Comparison of ENCODE assay signal across 14 cellular contexts in genomic region chr15:77410701-77411613, GRCh38. TPM values are rescaled to one million over a fixed set of nuclear protein-coding genes. Genes with fewer than 3 reads are reported as not detected.
DNase-seq lines count a peak whose midpoint lies in the region; ATAC-seq, FAIRE-seq and TF ChIP-seq lines count a peak whose summit lies in the region.
"Had no signal": no experiment of that assay in that cellular context is flagged by ENCODE, and none has a peak within 500 bp of the region (broad histone marks: within the 10 kb centered on the region; RNA-seq: fewer than 3 reads in every experiment).

No MANE protein-coding gene starts in this region.

- no peak for ATAC-seq in activated naive CD8-positive, alpha-beta T cell treated with anti-CD3 and anti-CD28 coated beads, Interleukin-2, amount 50 U/mL, for 24 hours
- no peak for ATAC-seq in activated T-helper 17 cell treated with anti-CD3 and anti-CD28 coated beads, Interleukin-2, amount 50 U/mL, for 72 hours (replicated peaks)
- ATAC-seq in stimulated activated effector memory CD8-positive, alpha-beta T cell treated with anti-CD3 and anti-CD28 coated beads, Interleukin-12 subunit alpha, Interleukin-12 subunit beta, amount 100 ng/mL, for 72 hours, result no peak
- ATAC-seq: gastroesophageal sphincter had no signal

- TF ChIP-seq POLR2A in GM12892 (IDR thresholded peaks at IDR 0.05; ENCODE audit: low read depth, low read length), result no peak

- H3K9me3 Mint-ChIP-seq in activated naive CD8-positive, alpha-beta T cell (ENCODE audit: low read depth), result no peaks in the 10 kb centered on the region
- H3K9me3 Mint-ChIP-seq in activated naive CD8-positive, alpha-beta T cell treated with anti-CD3 and anti-CD28 coated beads, Interleukin-2, amount 50 U/mL, for 24 hours, result no peaks in the 10 kb centered on the region
- no peaks in the 10 kb centered on the region for H3K9me3 Mint-ChIP-seq in activated T-helper 17 cell treated with anti-CD3 and anti-CD28 coated beads, Interleukin-2, amount 50 U/mL, for 72 hours
- no peaks in the 10 kb centered on the region for H3K9me3 Mint-ChIP-seq in stimulated activated effector memory CD8-positive, alpha-beta T cell treated with anti-CD3 and anti-CD28 coated beads, Interleukin-12 subunit alpha, Interleukin-12 subunit beta, amount 100 ng/mL, for 72 hours

- DNase-seq in activated naive CD8-positive, alpha-beta T cell treated with anti-CD3 and anti-CD28 coated beads, Interleukin-2, amount 50 U/mL, for 24 hours, result no peak
- peak; percentile 16 for DNase-seq in NCI-H1105 (lab: John Stamatoyannopoulos, UW)
- DNase-seq in stimulated activated effector memory CD8-positive, alpha-beta T cell treated with anti-CD3 and anti-CD28 coated beads, Interleukin-12 subunit alpha, Interleukin-12 subunit beta, amount 100 ng/mL, for 72 hours (ENCODE audit: low spot score in 2 of 2), result no peak
- DNase-seq in stimulated activated CD4-positive, alpha-beta T cell treated with anti-CD3 and anti-CD28 coated beads, Interleukin-1b, Interleukin-23, amount 100 ng/mL, for 48 hours, result no peak
- DNase-seq in GM12892 (ENCODE audit: insufficient read length), result no peak
- no peak for DNase-seq in nucleus accumbens (lab: John Stamatoyannopoulos, UW)
- DNase-seq: activated CD4-positive, CD25-positive, alpha-beta regulatory T cell treated with anti-CD3 and anti-CD28 coated beads, Interleukin-2, amount 50 U/mL, for 72 hours; left ventricle myocardium superior; stimulated activated CD4-positive, alpha-beta T cell treated with anti-CD3 and anti-CD28 coated beads, Interleukin-4, amount 100 ng/mL, for 4 hours; stimulated activated CD8-positive, alpha-beta memory T cell treated with anti-CD3 and anti-CD28 coated beads, Interleukin-4, amount 100 ng/mL, for 48 hours had no signal

- H3K27ac Mint-ChIP-seq in activated naive CD8-positive, alpha-beta T cell, result no peak overlapping the region
- H3K27ac Mint-ChIP-seq in activated naive CD8-positive, alpha-beta T cell treated with anti-CD3 and anti-CD28 coated beads, Interleukin-2, amount 50 U/mL, for 24 hours, result no peak overlapping the region
- peak overlapping the region; percentile 87 for H3K27ac Mint-ChIP-seq in activated T-helper 17 cell treated with anti-CD3 and anti-CD28 coated beads, Interleukin-2, amount 50 U/mL, for 72 hours
- no peak overlapping the region for H3K27ac Mint-ChIP-seq in stimulated activated effector memory CD8-positive, alpha-beta T cell treated with anti-CD3 and anti-CD28 coated beads, Interleukin-12 subunit alpha, Interleukin-12 subunit beta, amount 100 ng/mL, for 72 hours

- H3K4me3 Mint-ChIP-seq in activated naive CD8-positive, alpha-beta T cell, result peak overlapping the region; percentile 2
- H3K4me3 Mint-ChIP-seq in activated naive CD8-positive, alpha-beta T cell treated with anti-CD3 and anti-CD28 coated beads, Interleukin-2, amount 50 U/mL, for 24 hours, result no peak overlapping the region
- peak overlapping the region; percentile 67 for H3K4me3 Mint-ChIP-seq in activated T-helper 17 cell treated with anti-CD3 and anti-CD28 coated beads, Interleukin-2, amount 50 U/mL, for 72 hours
- peak overlapping the region; percentile 45 for H3K4me3 Mint-ChIP-seq in stimulated activated effector memory CD8-positive, alpha-beta T cell treated with anti-CD3 and anti-CD28 coated beads, Interleukin-12 subunit alpha, Interleukin-12 subunit beta, amount 100 ng/mL, for 72 hours

- peaks cover 39% of the 10 kb centered on the region for H3K4me1 Mint-ChIP-seq in activated naive CD8-positive, alpha-beta T cell (ENCODE audit: low read depth)
- H3K4me1 Mint-ChIP-seq in activated naive CD8-positive, alpha-beta T cell treated with anti-CD3 and anti-CD28 coated beads, Interleukin-2, amount 50 U/mL, for 24 hours, result peaks cover 37% of the 10 kb centered on the region
- peaks cover 13% of the 10 kb centered on the region for H3K4me1 Mint-ChIP-seq in activated T-helper 17 cell treated with anti-CD3 and anti-CD28 coated beads, Interleukin-2, amount 50 U/mL, for 72 hours
- peaks cover 39% of the 10 kb centered on the region for H3K4me1 Mint-ChIP-seq in stimulated activated effector memory CD8-positive, alpha-beta T cell treated with anti-CD3 and anti-CD28 coated beads, Interleukin-12 subunit alpha, Interleukin-12 subunit beta, amount 100 ng/mL, for 72 hours

- no peak for FAIRE-seq in GM12892 (lab: Jason Lieb, UNC)
- FAIRE-seq: H54 had no signal

- no peaks in the 10 kb centered on the region for H3K27me3 Mint-ChIP-seq in activated naive CD8-positive, alpha-beta T cell
- no peaks in the 10 kb centered on the region for H3K27me3 Mint-ChIP-seq in activated naive CD8-positive, alpha-beta T cell treated with anti-CD3 and anti-CD28 coated beads, Interleukin-2, amount 50 U/mL, for 24 hours
- H3K27me3 Mint-ChIP-seq in activated T-helper 17 cell treated with anti-CD3 and anti-CD28 coated beads, Interleukin-2, amount 50 U/mL, for 72 hours, result no peaks in the 10 kb centered on the region

- no peaks in the 10 kb centered on the region for H3K36me3 Mint-ChIP-seq in activated naive CD8-positive, alpha-beta T cell
- peaks cover 4% of the 10 kb centered on the region for H3K36me3 Mint-ChIP-seq in activated naive CD8-positive, alpha-beta T cell treated with anti-CD3 and anti-CD28 coated beads, Interleukin-2, amount 50 U/mL, for 24 hours (ENCODE audit: low read depth)
- H3K36me3 Mint-ChIP-seq in activated T-helper 17 cell treated with anti-CD3 and anti-CD28 coated beads, Interleukin-2, amount 50 U/mL, for 72 hours (ENCODE audit: low read depth), result no peaks in the 10 kb centered on the region
- no peaks in the 10 kb centered on the region for H3K36me3 Mint-ChIP-seq in stimulated activated effector memory CD8-positive, alpha-beta T cell treated with anti-CD3 and anti-CD28 coated beads, Interleukin-12 subunit alpha, Interleukin-12 subunit beta, amount 100 ng/mL, for 72 hours

RNA-seq across cellular contexts. Expression of gene PEAK1, which starts 8.9 kb away (rescaled TPM):
- total RNA-seq in activated T-helper 17 cell treated with anti-CD3 and anti-CD28 coated beads, Interleukin-2, amount 50 U/mL, for 72 hours, result 10 to 100 TPM; 16.2 to 16.6 TPM
- polyA plus RNA-seq in GM12892 (2012; ENCODE audit: missing spikeins), result 8.4 TPM

RNA-seq across cellular contexts. Expression of gene HMG20A, which starts 9.7 kb away (rescaled TPM):
- 10 to 100 TPM; 30.4 to 31.2 TPM for total RNA-seq in activated T-helper 17 cell treated with anti-CD3 and anti-CD28 coated beads, Interleukin-2, amount 50 U/mL, for 72 hours
- polyA plus RNA-seq in GM12892 (2012; ENCODE audit: missing spikeins), result 46.5 TPM
